Comparison of ENCODE assay signal across 1 cellular context in genomic region chr7:1244701-1245526, GRCh38.
TF ChIP-seq lines count a peak whose summit lies in the region.

No MANE protein-coding gene starts in this region.

TF ChIP-seq in H1, 55 proteins besides CTCF, POLR2A, EP300 and RAD21:
- TF ChIP-seq YY1 (IDR thresholded peaks at IDR 0.05; ENCODE audit: low read depth, low read length) = no peak
- peak; percentile 45 for TF ChIP-seq SUZ12 (IDR thresholded peaks at IDR 0.05; ENCODE audit: low read length)
- TF ChIP-seq CBX8 (IDR thresholded peaks at IDR 0.05; ENCODE audit: borderline replicate concordance, low read depth, low read length) = 0 out of 2 replicates have a peak, but pooled peaks have one; percentile 5
